ENCODE assay signal across 1 cellular context in genomic region chr2:216565946-216566345, GRCh38.
A peak's percentile ranks its signal among the peaks of the same experiment; 100 is the strongest.
TF ChIP-seq lines count a peak whose summit lies in the region.

No MANE protein-coding gene starts in this region.

TF ChIP-seq in HepG2, 621 proteins besides CTCF, POLR2A, EP300 and RAD21 (continued from another document):
- no peak for TF ChIP-seq DZIP1 (CRISPR knock-in tag; IDR thresholded peaks at IDR 0.05)
- TF ChIP-seq ZNF570 (CRISPR knock-in tag; IDR thresholded peaks at IDR 0.05; ENCODE audit: borderline replicate concordance) = no peak
- no peak for TF ChIP-seq GMEB2 (CRISPR knock-in tag; IDR thresholded peaks at IDR 0.05; ENCODE audit: low read depth)
- no peak for TF ChIP-seq ZC3H13 (CRISPR knock-in tag; IDR thresholded peaks at IDR 0.05)
- TF ChIP-seq MEIS2 (CRISPR knock-in tag; IDR thresholded peaks at IDR 0.05) = no peak
- no peak for TF ChIP-seq ZSCAN30 (CRISPR knock-in tag; IDR thresholded peaks at IDR 0.05)
- no peak for TF ChIP-seq HDAC1 (CRISPR knock-in tag; IDR thresholded peaks at IDR 0.05)
- TF ChIP-seq ZNF800 (CRISPR knock-in tag; IDR thresholded peaks at IDR 0.05) = no peak
- TF ChIP-seq ATF5 (CRISPR knock-in tag; IDR thresholded peaks at IDR 0.05; ENCODE audit: low read depth) = no peak
- TF ChIP-seq MYPOP (CRISPR knock-in tag; IDR thresholded peaks at IDR 0.05) = no peak
- TF ChIP-seq KDM5B (CRISPR knock-in tag; IDR thresholded peaks at IDR 0.05; ENCODE audit: borderline replicate concordance) = no peak
- 0 out of 2 replicates have a peak, but pooled peaks have one; percentile 45 for TF ChIP-seq HNF4A (CRISPR knock-in tag; IDR thresholded peaks at IDR 0.05)
- TF ChIP-seq SCMH1 (CRISPR knock-in tag; IDR thresholded peaks at IDR 0.05; ENCODE audit: borderline replicate concordance) = no peak
- TF ChIP-seq CEBPG (CRISPR knock-in tag; IDR thresholded peaks at IDR 0.05) = no peak
- TF ChIP-seq ZNF607 (CRISPR knock-in tag; IDR thresholded peaks at IDR 0.05; ENCODE audit: borderline replicate concordance) = no peak
- TF ChIP-seq IRF2 (CRISPR knock-in tag; IDR thresholded peaks at IDR 0.05) = no peak
- peak; percentile 65 for TF ChIP-seq TEAD3 (CRISPR knock-in tag; optimal IDR thresholded peaks at IDR 0.05; ENCODE audit: borderline replicate concordance)
- no peak for TF ChIP-seq CSRNP1 (CRISPR knock-in tag; IDR thresholded peaks at IDR 0.05)
- peak; percentile 62 for TF ChIP-seq ARID5B (CRISPR knock-in tag; IDR thresholded peaks at IDR 0.05)
TF ChIP-seq in HepG2: peak in this region for 22.
